Comparison of ENCODE assay signal across 8 cellular contexts in the genomic region with DNA sequence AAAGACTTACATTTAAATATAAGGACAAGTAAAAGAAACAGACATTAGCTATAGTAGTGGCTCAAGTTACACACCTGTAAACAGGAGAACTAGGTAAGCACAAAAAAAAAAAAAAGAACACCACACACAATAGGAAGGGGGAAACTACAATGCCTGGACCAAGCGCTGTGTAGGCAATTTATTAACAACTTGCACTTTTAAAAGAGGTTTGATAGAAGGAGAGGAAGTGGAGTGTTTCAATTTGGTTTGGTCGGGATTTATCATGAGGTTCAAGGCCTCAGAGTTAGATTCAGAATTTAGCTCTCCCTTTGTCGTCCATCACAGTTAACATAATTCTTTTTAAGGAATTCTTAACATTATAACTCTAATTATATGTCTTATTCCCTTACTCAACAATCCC. TPM values are rescaled to one million over a fixed set of nuclear protein-coding genes. Genes with fewer than 3 reads are reported as not detected.
DNase-seq lines count a peak whose midpoint lies in the region; ATAC-seq, FAIRE-seq and TF ChIP-seq lines count a peak whose summit lies in the region.

No MANE protein-coding gene starts in this region.

- peak overlapping the region; percentile 92 for H2AFZ ChIP-seq in PC-3 (ENCODE audit: low read length)

- TF ChIP-seq POLR2A in sigmoid colon (IDR thresholded peaks at IDR 0.05), result no peak
- no peak for TF ChIP-seq POLR2A in GM12892 (IDR thresholded peaks at IDR 0.05; ENCODE audit: low read depth, low read length)

- TF ChIP-seq CTCF in PC-3 (conservative IDR thresholded peaks at IDR 0.05; ENCODE audit: low read depth, low read length) (no peak), sigmoid colon (IDR thresholded peaks at IDR 0.05) (no peak)

- H3F3A ChIP-seq in PC-3 (ENCODE audit: low read length, unreplicated experiment), result no peaks in the 10 kb centered on the region

- CTCF ChIA-PET in PC-3 (lab: Charles Lee), result interaction anchor here (0.7 to 1.6 kb wide), 2 partner anchors 25 to 40 kb away, joined by 8 to 9 read pairs; a partner anchor contains a TSS

- H3K36me3 ChIP-seq in H7 (replicated peaks; ENCODE audit: control insufficient read depth, insufficient read depth, low read length), result 0 out of 2 replicates have a peak, but pooled peaks cover 1% of the 10 kb centered on the region
- H3K36me3 ChIP-seq in PC-3 (ENCODE audit: low read depth, low read length), result no peaks in the 10 kb centered on the region; the same call in 1 of the 2 replicates
- peaks cover 0 to 3% (median 0%) of the 10 kb centered on the region in 4 donors for H3K36me3 ChIP-seq in sigmoid colon

- H3K4me1 ChIP-seq in PC-3 (ENCODE audit: insufficient read depth, low read length) (peaks cover 16% of the 10 kb centered on the region), sigmoid colon (peaks cover 0 to 20% (median 12%) of the 10 kb centered on the region in 4 donors)

- H3K9ac ChIP-seq in PC-3 (ENCODE audit: low read length), result peak overlapping the region; percentile 67

- no peak for ATAC-seq in PC-3
- ATAC-seq in HG03342 (IDR thresholded peaks at IDR 0.05; ENCODE audit: unreplicated experiment), result no peak

- H3K27ac ChIP-seq in PC-3 (ENCODE audit: low read length) (peak overlapping the region; percentile 67), epithelial cell of prostate (peak overlapping the region; percentile 58), sigmoid colon (peak overlapping the region; percentile 81 to 89 (median 84))

- no peaks in the 10 kb centered on the region for H3K9me2 ChIP-seq in PC-3 (replicated peaks; ENCODE audit: low read length)

- no peak for FAIRE-seq in GM12892 (lab: Jason Lieb, UNC)

- H3K9me3 ChIP-seq in PC-3 (ENCODE audit: low read length), result no peaks in the 10 kb centered on the region
- H3K9me3 ChIP-seq in sigmoid colon, result no peaks in the 10 kb centered on the region

- H3K4me3 ChIP-seq in H7 (ENCODE audit: insufficient read depth, low read depth, low read length) (peak overlapping the region; percentile 54), PC-3 (ENCODE audit: low read length) (peak overlapping the region; percentile 85), sigmoid colon (peak overlapping the region in 3 of 4 donors; percentile 58 to 79 (median 77))

- no peak for TF ChIP-seq EP300 in sigmoid colon (IDR thresholded peaks at IDR 0.05)

- H4K20me1 ChIP-seq in PC-3 (ENCODE audit: low read length), result no peaks in the 10 kb centered on the region

- peaks cover 8% of the 10 kb centered on the region; the same call in 1 of the 2 replicates for H3K79me2 ChIP-seq in PC-3 (ENCODE audit: low read length)

- DNase-seq in H7 (no peak), PC-3 (no peak), epithelial cell of prostate (ENCODE audit: low read depth, low spot score) (no peak), sigmoid colon (no peak), GM12892 (ENCODE audit: insufficient read length) (no peak), mesenteric fat pad (ENCODE audit: low spot score) (no peak), activated gamma-delta T cell treated with Interleukin-2 at 50 U/mL for 16 hours (no peak)

- intact Hi-C loops in PC-3 (cut with micrococcal nuclease), result loop anchor here (5.0 kb wide), 1 partner anchor 49 kb away; no protein-coding TSS in a partner anchor
- intact Hi-C loops in sigmoid colon (cut with DNase I), result loop anchor here (10.0 kb wide), 2 partner anchors 111 to 319 kb away; a partner anchor contains a TSS

- TSS peak; percentile 76 for BruUV-seq in PC-3 (replicated peaks; lab: Mats Ljungman, UMichigan)

- WGBS in sigmoid colon, 2 donors, result 57 to 72% methylated on average over 3 of the region's 3 CpGs

- H3K4me2 ChIP-seq in PC-3 (ENCODE audit: low read length), result peak overlapping the region; percentile 97

- POLR2A ChIA-PET in PC-3 (lab: Charles Lee; ENCODE audit: unreplicated experiment), result interaction anchor here (0.6 to 1.2 kb wide), 3 partner anchors 9 to 110 kb away, joined by 3 read pairs; a partner anchor contains a TSS

- no peaks in the 10 kb centered on the region; the same call in 1 of the 2 replicates for H3K27me3 ChIP-seq in H7 (ENCODE audit: control insufficient read depth, insufficient read depth, low read length)
- H3K27me3 ChIP-seq in PC-3 (ENCODE audit: low read length), result no peaks in the 10 kb centered on the region
- H3K27me3 ChIP-seq in sigmoid colon, result no peaks in the 10 kb centered on the region

RNA-seq across cellular contexts. Expression of a gene that starts 1.1 kb away (rescaled TPM):
- 2.9 and 3.5 TPM in 2 replicates for total RNA-seq in H7 (2014; rRNA removed; shearing (Covaris generic))
- total RNA-seq in PC-3 (2014; rRNA removed) (2.3 and 5.7 TPM in 2 replicates), sigmoid colon (1 to 10 TPM; 2.1 to 10.0 (median 3.1) TPM), mesenteric fat pad (8.3 TPM)
- polyA plus RNA-seq in sigmoid colon, result 1 to 10 TPM in 1 of 3 donors, under 1 TPM in 2; 0.23 to 1.9 (median 0.60) TPM
- polyA plus RNA-seq in GM12892 (2012; ENCODE audit: missing spikeins), result 6.1 TPM

RNA-seq across cellular contexts. Expression of a gene that starts 24.7 kb away (rescaled TPM):
- 42.2 and 52.5 TPM in 2 replicates for total RNA-seq in H7 (2014; rRNA removed; shearing (Covaris generic))
- total RNA-seq in PC-3 (2014; rRNA removed), result 27.5 and 28.5 TPM in 2 replicates
- 10 to 100 TPM in 3 of 4 donors, 1 to 10 TPM in 1; 9.9 to 15.5 (median 13.7) TPM for total RNA-seq in sigmoid colon
- 10 to 100 TPM in 1 of 3 donors, 1 to 10 TPM in 2; 7.8 to 14.6 (median 9.4) TPM for polyA plus RNA-seq in sigmoid colon
- polyA plus RNA-seq in GM12892 (2012; ENCODE audit: missing spikeins), result 8.8 TPM
- total RNA-seq in mesenteric fat pad, result 16.5 TPM

RNA-seq across cellular contexts. Expression of a gene that starts 25.0 kb away (rescaled TPM):
- 34.6 and 43.2 TPM in 2 replicates for total RNA-seq in H7 (2014; rRNA removed; shearing (Covaris generic))
- total RNA-seq in PC-3 (2014; rRNA removed) (46.5 and 84.1 TPM in 2 replicates), sigmoid colon (1 to 10 TPM; 2.9 to 5.4 (median 4.6) TPM), mesenteric fat pad (31.1 TPM)
- polyA plus RNA-seq in sigmoid colon, result 10 to 100 TPM in 1 of 3 donors, 1 to 10 TPM in 2; 4.2 to 14.0 (median 9.6) TPM
- polyA plus RNA-seq in GM12892 (2012; ENCODE audit: missing spikeins), result 15.2 TPM

RNA-seq across cellular contexts. Expression of a gene that starts 45.3 kb away (rescaled TPM):
- 27.7 and 36.4 TPM in 2 replicates for total RNA-seq in H7 (2014; rRNA removed; shearing (Covaris generic))
- total RNA-seq in PC-3 (2014; rRNA removed) (44.7 and 49.9 TPM in 2 replicates), sigmoid colon (100 to 1,000 TPM in 3 of 4 donors, 10 to 100 TPM in 1; 75.1 to 125 (median 110) TPM), mesenteric fat pad (104 TPM)
- 100 to 1,000 TPM in 1 of 3 donors, 10 to 100 TPM in 2; 43.2 to 144 (median 46.7) TPM for polyA plus RNA-seq in sigmoid colon
- polyA plus RNA-seq in GM12892 (2012; ENCODE audit: missing spikeins), result 26.8 TPM
